In genomic region chr12:20495997-20496396, GRCh38 we compare ENCODE assay signal across 2 cellular contexts.
TF ChIP-seq lines count a peak whose summit lies in the region.

No MANE protein-coding gene starts in this region.

TF ChIP-seq in A549, 52 proteins besides CTCF, POLR2A, EP300 and RAD21:
- TF ChIP-seq ELK1 (IDR thresholded peaks at IDR 0.05; ENCODE audit: low read depth, low read length), result no peak
- TF ChIP-seq EHMT2 (IDR thresholded peaks at IDR 0.05; ENCODE audit: low read depth), result no peak
- no peak for TF ChIP-seq CBX8 (IDR thresholded peaks at IDR 0.05)
- TF ChIP-seq ZC3H11A (IDR thresholded peaks at IDR 0.05), result no peak
- TF ChIP-seq NPAS2 (CRISPR knock-in tag; IDR thresholded peaks at IDR 0.05; ENCODE audit: borderline replicate concordance), result no peak
- TF ChIP-seq NR3C1 (IDR thresholded peaks at IDR 0.05), result no peak

TF ChIP-seq in IMR-90, 13 proteins besides CTCF, POLR2A, EP300 and RAD21 (continued from another document):
- TF ChIP-seq USF2 (IDR thresholded peaks at IDR 0.05; ENCODE audit: low read depth, low read length) (no peak), RFX5 (IDR thresholded peaks at IDR 0.05; ENCODE audit: low read depth, low read length) (no peak), CHD1 (IDR thresholded peaks at IDR 0.05; ENCODE audit: low read depth, low read length) (no peak), CEBPB (IDR thresholded peaks at IDR 0.05; ENCODE audit: low read depth, low read length) (no peak), MXI1 (IDR thresholded peaks at IDR 0.05; ENCODE audit: borderline replicate concordance, low read depth, low read length) (no peak), MAZ (IDR thresholded peaks at IDR 0.05; ENCODE audit: borderline replicate concordance, low read depth, low read length) (no peak), SMC3 (IDR thresholded peaks at IDR 0.05; ENCODE audit: low read depth, low read length) (no peak), RCOR1 (IDR thresholded peaks at IDR 0.05; ENCODE audit: insufficient replicate concordance, low read length) (no peak), NFE2L2 (IDR thresholded peaks at IDR 0.05; ENCODE audit: low read depth, low read length) (no peak), FOS (IDR thresholded peaks at IDR 0.05; ENCODE audit: low read depth, low read length) (no peak), MAFK (IDR thresholded peaks at IDR 0.05; ENCODE audit: low read depth, low read length) (no peak), BHLHE40 (IDR thresholded peaks at IDR 0.05; ENCODE audit: low read depth, low read length) (no peak)
